ENCODE assay signal across 18 cellular contexts in genomic region chr2:95374029-95374428, GRCh38.
"Had no signal": no experiment of that assay in that cellular context is flagged by ENCODE, and none has a peak within 500 bp of the region (broad histone marks: within the 10 kb centered on the region; RNA-seq: fewer than 3 reads in every experiment).

No MANE protein-coding gene starts in this region.

- H3K27ac Mint-ChIP-seq: activated B cell treated with CpG ODN at 0.5 μM for 24 hours; activated CD8-positive, alpha-beta T cell treated with anti-CD3 and anti-CD28 coated beads, Interleukin-2, amount 10 ng/mL, durations not matched to agents 7 days and 5 days; activated naive CD8-positive, alpha-beta T cell; naive B cell; neural progenitor cell; stimulated activated naive B cell treated with anti-CD40 and anti-IgM and Interleukin-4, amounts not matched to agents 10 μg/mL and 1 μg/mL and 100 μg/mL, for 72 hours had no signal

- H3K4me1 ChIP-seq: esophagus muscularis mucosa, neural progenitor cell, pancreas, tibial artery, vagina had no signal

- H3K4me2 ChIP-seq: neural progenitor cell had no signal

- H3K4me1 Mint-ChIP-seq: activated B cell treated with CpG ODN at 0.5 μM for 24 hours; naive B cell; stimulated activated naive B cell treated with anti-CD40 and anti-IgM and Interleukin-4, amounts not matched to agents 10 μg/mL and 1 μg/mL and 100 μg/mL, for 72 hours had no signal

- DNase-seq: activated B cell treated with CpG ODN at 0.5 μM for 24 hours; activated CD4-positive, alpha-beta T cell treated with anti-CD3 and anti-CD28 coated beads for 48 hours; activated CD8-positive, alpha-beta T cell treated with anti-CD3 and anti-CD28 coated beads, Interleukin-2, amount 10 ng/mL, durations not matched to agents 7 days and 5 days; activated gamma-delta T cell treated with Interleukin-2 at 50 U/mL for 16 hours; amniotic stem cell; caudate nucleus; hypothalamus; naive B cell; stimulated activated CD4-positive, alpha-beta T cell treated with anti-CD3 and anti-CD28 coated beads, Interleukin-15, amount 100 ng/mL, for 24 hours; stimulated activated CD4-positive, alpha-beta T cell treated with anti-CD3 and anti-CD28 coated beads, Interleukin-4, amount 100 ng/mL, for 1 hour; stimulated activated naive B cell treated with anti-CD40 and anti-IgM and Interleukin-4, amounts not matched to agents 10 μg/mL and 1 μg/mL and 100 μg/mL, for 72 hours; T-helper 2 cell had no signal

- H3K36me3 Mint-ChIP-seq: activated naive CD8-positive, alpha-beta T cell; neural progenitor cell; stimulated activated naive B cell treated with anti-CD40 and anti-IgM and Interleukin-4, amounts not matched to agents 10 μg/mL and 1 μg/mL and 100 μg/mL, for 72 hours had no signal

- ATAC-seq: activated CD8-positive, alpha-beta T cell treated with anti-CD3 and anti-CD28 coated beads, Interleukin-2, amount 10 ng/mL, durations not matched to agents 7 days and 5 days; pancreas; stimulated activated naive B cell treated with anti-CD40 and anti-IgM and Interleukin-4, amounts not matched to agents 10 μg/mL and 1 μg/mL and 100 μg/mL, for 72 hours had no signal

- H3K36me3 ChIP-seq: neural progenitor cell, pancreas had no signal

- H3K4me3 ChIP-seq: esophagus muscularis mucosa, neural progenitor cell, pancreas, tibial artery, vagina had no signal

- H2AFZ ChIP-seq: neural progenitor cell had no signal

- H3K27me3 ChIP-seq: esophagus muscularis mucosa, neural progenitor cell, pancreas, tibial artery, vagina had no signal

- H3K27ac ChIP-seq: esophagus muscularis mucosa, neural progenitor cell, pancreas, tibial artery, vagina had no signal

- H3K4me3 Mint-ChIP-seq: activated B cell treated with CpG ODN at 0.5 μM for 24 hours; activated CD8-positive, alpha-beta T cell treated with anti-CD3 and anti-CD28 coated beads, Interleukin-2, amount 10 ng/mL, durations not matched to agents 7 days and 5 days; activated naive CD8-positive, alpha-beta T cell; naive B cell; neural progenitor cell; stimulated activated naive B cell treated with anti-CD40 and anti-IgM and Interleukin-4, amounts not matched to agents 10 μg/mL and 1 μg/mL and 100 μg/mL, for 72 hours had no signal

- H3K9me3 ChIP-seq: pancreas, tibial artery, vagina had no signal

- H3K9me3 Mint-ChIP-seq: neural progenitor cell had no signal
